8 cellular contexts compared by ENCODE assay signal in the genomic region with DNA sequence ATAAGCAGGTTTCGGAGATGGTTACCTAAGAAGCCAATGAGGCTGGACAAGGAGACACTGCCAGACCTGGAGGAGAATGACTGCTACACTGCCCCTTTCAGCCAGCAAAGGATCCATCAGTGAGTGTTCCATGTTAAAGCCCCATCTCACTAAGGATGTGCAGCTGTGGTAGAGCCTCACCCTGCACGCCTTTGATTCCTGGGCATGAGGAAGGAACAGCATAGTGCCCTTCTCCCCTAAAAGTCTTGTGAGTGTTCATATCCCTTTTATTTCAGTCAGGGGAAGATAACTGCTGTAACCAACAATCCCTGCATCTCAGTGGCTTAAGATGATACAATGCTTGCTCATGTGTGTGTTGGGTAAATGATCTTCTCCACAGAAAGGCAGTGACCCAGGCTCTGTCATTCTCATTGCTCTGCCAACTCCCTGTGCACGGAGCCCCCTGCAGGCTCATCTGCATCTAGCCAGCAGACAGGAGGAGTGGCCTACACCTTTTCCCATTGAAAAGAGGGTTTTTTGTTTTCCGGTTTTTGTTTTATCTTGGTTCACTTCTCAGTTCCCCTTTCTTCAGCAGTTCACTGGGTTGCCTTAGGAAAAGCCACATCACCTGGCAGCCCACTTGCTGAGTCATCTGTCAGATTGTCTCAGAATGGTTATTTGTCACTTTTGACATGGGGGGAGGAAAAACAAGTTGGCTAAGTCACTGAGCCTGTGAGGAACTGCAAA.
DNase-seq lines count a peak whose midpoint lies in the region; ATAC-seq and TF ChIP-seq lines count a peak whose summit lies in the region.

No MANE protein-coding gene starts in this region.

- ATAC-seq in GM18868 (IDR thresholded peaks at IDR 0.05; ENCODE audit: unreplicated experiment) (peak; percentile 97), HG02938 (IDR thresholded peaks at IDR 0.05; ENCODE audit: unreplicated experiment) (peak; percentile 97)

- CTCF ChIA-PET in MCF 10A (lab: Yijun Ruan, JAX), result no interaction called here

- no peaks in the 10 kb centered on the region for H3K9me3 Mint-ChIP-seq in MCF 10A (ENCODE audit: unreplicated experiment)
- H3K9me3 Mint-ChIP-seq in osteocyte (ENCODE audit: unreplicated experiment), result peaks cover 5% of the 10 kb centered on the region

- H3K4me3 Mint-ChIP-seq in MCF 10A (ENCODE audit: unreplicated experiment), result no peak overlapping the region
- H3K4me3 Mint-ChIP-seq in osteocyte (ENCODE audit: unreplicated experiment), result no peak overlapping the region

- H3K27me3 Mint-ChIP-seq in MCF 10A (ENCODE audit: insufficient read depth, unreplicated experiment), result no peaks in the 10 kb centered on the region
- no peaks in the 10 kb centered on the region for H3K27me3 Mint-ChIP-seq in osteocyte (ENCODE audit: unreplicated experiment)

- peak; percentile 24 for TF ChIP-seq CTCF in MCF 10A (IDR thresholded peaks at IDR 0.05; ENCODE audit: unreplicated experiment)
- peak; percentile 15 for TF ChIP-seq CTCF in osteocyte (IDR thresholded peaks at IDR 0.05)

- intact Hi-C loops in MCF 10A (cut with micrococcal nuclease), result loop anchor here (5.0 kb wide), 1 partner anchor 160 kb away; no protein-coding TSS in a partner anchor

- DNase-seq in COR-L47 (lab: John Stamatoyannopoulos, UW) (peak; percentile 70), NCI-H146 (lab: John Stamatoyannopoulos, UW) (peak; percentile 60), MCF 10A (ENCODE audit: unreplicated experiment) (peak; percentile 53), osteocyte (ENCODE audit: extremely low spot score, unreplicated experiment) (no peak), NCI-H187 (lab: John Stamatoyannopoulos, UW) (no peak), mucosa of gallbladder (ENCODE audit: low spot score) (no peak)

- peaks cover 6% of the 10 kb centered on the region for H3K4me1 Mint-ChIP-seq in MCF 10A (ENCODE audit: insufficient read depth, unreplicated experiment)
- peaks cover 12% of the 10 kb centered on the region for H3K4me1 Mint-ChIP-seq in osteocyte (ENCODE audit: unreplicated experiment)

- peak overlapping the region; percentile 33 for H3K27ac Mint-ChIP-seq in MCF 10A (ENCODE audit: low read depth, unreplicated experiment)
- no peak overlapping the region for H3K27ac Mint-ChIP-seq in osteocyte (ENCODE audit: unreplicated experiment)

- POLR2A ChIA-PET in MCF 10A (lab: Yijun Ruan, JAX), result no interaction called here

- BruUV-seq in MCF 10A (replicated peaks; lab: Mats Ljungman, UMichigan), result no TSS peak

- H3K36me3 Mint-ChIP-seq in MCF 10A (ENCODE audit: insufficient read depth, unreplicated experiment) (no peaks in the 10 kb centered on the region), osteocyte (ENCODE audit: unreplicated experiment) (no peaks in the 10 kb centered on the region)

Comparison
In these comparisons a context has a peak if more than half of its experiments do, and no peak if none do; other contexts are left out.
1. DNase-seq: peak in COR-L47 (single experiment), NCI-H146 (single experiment) and MCF 10A (single experiment); none in osteocyte (single experiment), NCI-H187 (0 of 2) and mucosa of gallbladder (single experiment).